In genomic region chr16:19291459-19291858, GRCh38 we compare ENCODE assay signal across 1 cellular context.
TF ChIP-seq lines count a peak whose summit lies in the region.

No MANE protein-coding gene starts in this region.

TF ChIP-seq in WTC11, 78 proteins besides CTCF, POLR2A, EP300 and RAD21 (continued from another document):
- TF ChIP-seq TEAD1 (CRISPR knock-in tag; IDR thresholded peaks at IDR 0.05) (no peak), HMGA2 (CRISPR knock-in tag; IDR thresholded peaks at IDR 0.05) (no peak), SMAD4 (CRISPR knock-in tag; IDR thresholded peaks at IDR 0.05) (no peak), NR1H2 (CRISPR knock-in tag; IDR thresholded peaks at IDR 0.05) (no peak), E2F4 (CRISPR knock-in tag; IDR thresholded peaks at IDR 0.05; ENCODE audit: borderline replicate concordance, low read depth) (no peak), JUN (CRISPR knock-in tag; IDR thresholded peaks at IDR 0.05) (no peak), FOXP1 (CRISPR knock-in tag; IDR thresholded peaks at IDR 0.05; ENCODE audit: borderline replicate concordance) (no peak), ZNF219 (CRISPR knock-in tag; IDR thresholded peaks at IDR 0.05; ENCODE audit: borderline replicate concordance) (no peak), FOXJ3 (CRISPR knock-in tag; IDR thresholded peaks at IDR 0.05; ENCODE audit: borderline replicate concordance) (no peak)
